In the genomic region with DNA sequence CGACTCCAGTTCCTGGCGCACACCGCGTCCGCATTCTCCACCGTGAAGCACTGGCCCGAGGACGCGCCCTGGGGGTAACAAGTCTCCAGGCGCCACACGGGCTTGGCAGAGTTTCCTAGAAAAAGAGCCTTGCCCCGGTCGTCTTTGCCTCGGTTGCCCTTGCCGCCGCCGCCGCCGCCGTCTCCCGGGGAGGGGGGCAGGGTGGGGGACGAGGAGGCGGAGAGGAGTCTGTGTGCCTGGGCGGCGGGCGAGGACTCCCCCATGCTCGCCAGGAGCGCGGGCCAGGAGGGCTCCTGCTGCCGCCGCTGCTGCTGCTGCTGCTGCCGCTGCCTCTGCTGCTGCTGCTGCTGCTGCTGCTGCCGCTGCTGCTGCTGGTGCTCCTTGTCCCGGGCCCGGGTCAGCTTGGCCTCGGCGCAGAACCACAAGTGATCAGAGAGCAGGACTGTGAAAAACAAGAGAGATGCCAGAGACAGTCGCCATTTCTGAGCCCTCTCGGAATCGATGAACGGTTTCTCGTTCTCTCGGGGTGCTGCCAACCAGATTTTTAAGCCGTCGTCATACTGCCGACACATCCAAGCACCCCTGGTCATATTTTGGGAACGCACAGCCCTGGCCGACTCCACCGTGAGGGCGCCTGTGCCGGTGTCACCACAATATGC, we compare ENCODE assay signal across 1 cellular context.
A peak's percentile ranks its signal among the peaks of the same experiment; 100 is the strongest.
TF ChIP-seq lines count a peak whose summit lies in the region.

No MANE protein-coding gene starts in this region.

TF ChIP-seq in SK-N-SH, 30 proteins besides CTCF, POLR2A, EP300 and RAD21 (continued from another document):
- TF ChIP-seq PBX3 (IDR thresholded peaks at IDR 0.05), result no peak
- TF ChIP-seq TEAD4 (IDR thresholded peaks at IDR 0.05; ENCODE audit: borderline replicate concordance, insufficient read depth), result 0 out of 2 replicates have a peak, but pooled peaks have one; percentile 26
- no peak for TF ChIP-seq FOSL2 (IDR thresholded peaks at IDR 0.05; ENCODE audit: borderline replicate concordance, low read depth)
- TF ChIP-seq NFIC (IDR thresholded peaks at IDR 0.05; ENCODE audit: borderline replicate concordance), result peak; percentile 20; the same call in 1 of the 2 replicates
- no peak; the same call in 1 of the 2 replicates for TF ChIP-seq MAX (IDR thresholded peaks at IDR 0.05; ENCODE audit: low read depth)
- no peak for TF ChIP-seq FOXJ3 (CRISPR knock-in tag; IDR thresholded peaks at IDR 0.05)
- no peak for TF ChIP-seq RXRA (IDR thresholded peaks at IDR 0.05; ENCODE audit: borderline replicate concordance, low read depth)
- TF ChIP-seq NRF1 (IDR thresholded peaks at IDR 0.05; ENCODE audit: low read depth, low read length), result no peak
- TF ChIP-seq RCOR1 (IDR thresholded peaks at IDR 0.05; ENCODE audit: low read length), result no peak
